11 cellular contexts compared by ENCODE assay signal in genomic region chr13:99311748-99312492, GRCh38. TPM values are rescaled to one million over a fixed set of nuclear protein-coding genes. Genes with fewer than 3 reads are reported as not detected.
DNase-seq lines count a peak whose midpoint lies in the region; ATAC-seq and TF ChIP-seq lines count a peak whose summit lies in the region.
"Had no signal": no experiment of that assay in that cellular context is flagged by ENCODE, and none has a peak within 500 bp of the region (broad histone marks: within the 10 kb centered on the region; RNA-seq: fewer than 3 reads in every experiment).

No MANE protein-coding gene starts in this region.

- 94% methylated on average over 10 of the region's 10 CpGs for WGBS in hepatocyte (ENCODE audit: low lambda C conversion rate, missing lambda C conversion rate)

- H4K20me1 ChIP-seq in hepatocyte (ENCODE audit: insufficient read depth, poor library complexity, severe bottlenecking) = no peaks in the 10 kb centered on the region

- no peak for TF ChIP-seq CTCF in hepatocyte (IDR thresholded peaks at IDR 0.05; ENCODE audit: poor library complexity)

- peak overlapping the region; percentile 75 to 76 for H3K4me3 Mint-ChIP-seq in activated T-cell treated with anti-CD3 and anti-CD28 coated beads, Interleukin-2, amount 50 U/mL, for 72 hours
- peak overlapping the region; percentile 97 for H3K4me3 Mint-ChIP-seq in activated T-helper 17 cell treated with anti-CD3 and anti-CD28 coated beads, Interleukin-2, amount 50 U/mL, for 72 hours

- H2AFZ ChIP-seq in hepatocyte = no peak overlapping the region

- no peak overlapping the region for H3K4me2 ChIP-seq in hepatocyte

- ATAC-seq in activated T-cell treated with anti-CD3 and anti-CD28 coated beads, Interleukin-2, amount 50 U/mL, for 72 hours (replicated peaks in 1 of 2) = no peak
- no peak for ATAC-seq in activated T-helper 17 cell treated with anti-CD3 and anti-CD28 coated beads, Interleukin-2, amount 50 U/mL, for 72 hours (replicated peaks)
- ATAC-seq in HG03354 (IDR thresholded peaks at IDR 0.05; ENCODE audit: poor library complexity, severe bottlenecking, unreplicated experiment) (no peak), HG03469 (IDR thresholded peaks at IDR 0.05; ENCODE audit: unreplicated experiment) (no peak)

- H3K9me3 ChIP-seq in hepatocyte (ENCODE audit: low read depth) (no peaks in the 10 kb centered on the region), stomach smooth muscle (ENCODE audit: control insufficient read depth in 2 of 2, low read length in 2 of 2) (no peaks in the 10 kb centered on the region)

- H3K27me3 ChIP-seq in hepatocyte (no peaks in the 10 kb centered on the region), stomach smooth muscle (ENCODE audit: control insufficient read depth in 1 of 2, insufficient read depth in 2 of 2, low read length in 2 of 2) (no peaks in the 10 kb centered on the region)

- no peaks in the 10 kb centered on the region for H3K9me2 ChIP-seq in hepatocyte (replicated peaks; ENCODE audit: insufficient read depth)

- H3K9me3 Mint-ChIP-seq in activated T-cell treated with anti-CD3 and anti-CD28 coated beads, Interleukin-2, amount 50 U/mL, for 72 hours = no peaks in the 10 kb centered on the region
- H3K9me3 Mint-ChIP-seq in activated T-helper 17 cell treated with anti-CD3 and anti-CD28 coated beads, Interleukin-2, amount 50 U/mL, for 72 hours = no peaks in the 10 kb centered on the region

- H3K4me1 ChIP-seq in hepatocyte (ENCODE audit: insufficient read depth) (peaks cover 18% of the 10 kb centered on the region), stomach smooth muscle (ENCODE audit: control insufficient read depth, insufficient read depth, low read length) (peaks cover 19% of the 10 kb centered on the region)

- no peak for DNase-seq in activated T-cell treated with anti-CD3 and anti-CD28 coated beads, Interleukin-2, amount 50 U/mL, for 72 hours
- DNase-seq in activated T-cell treated with anti-CD3 and anti-CD28 coated beads, Interleukin-2, amount 50 U/mL, for 48 hours = no peak
- DNase-seq in hepatocyte (ENCODE audit: low spot score) (no peak), DMS153 treated with DMSO at 0.1 percent for 48 hours (lab: John Stamatoyannopoulos, UW; ENCODE audit: unreplicated experiment) (no peak)
- DNase-seq: activated CD4-positive, CD25-positive, alpha-beta regulatory T cell; MM.1S had no signal

- H3K9ac ChIP-seq in stomach smooth muscle (ENCODE audit: low read length in 2 of 2) = no peak overlapping the region

- H3K27ac ChIP-seq in hepatocyte = peak overlapping the region; percentile 11
- peak overlapping the region; percentile 41 for H3K27ac ChIP-seq in stomach smooth muscle (ENCODE audit: low read length)

- H3K36me3 Mint-ChIP-seq in activated T-cell treated with anti-CD3 and anti-CD28 coated beads, Interleukin-2, amount 50 U/mL, for 72 hours (ENCODE audit: insufficient read depth in 2 of 2) = peaks cover 8 to 12% of the 10 kb centered on the region in 2 donors
- peaks cover 66% of the 10 kb centered on the region for H3K36me3 Mint-ChIP-seq in activated T-helper 17 cell treated with anti-CD3 and anti-CD28 coated beads, Interleukin-2, amount 50 U/mL, for 72 hours (ENCODE audit: low read depth)

- peaks cover 97% of the 10 kb centered on the region for H3K4me1 Mint-ChIP-seq in activated T-cell treated with anti-CD3 and anti-CD28 coated beads, Interleukin-2, amount 50 U/mL, for 72 hours (ENCODE audit: low read depth)
- H3K4me1 Mint-ChIP-seq in activated T-helper 17 cell treated with anti-CD3 and anti-CD28 coated beads, Interleukin-2, amount 50 U/mL, for 72 hours = peaks cover 70% of the 10 kb centered on the region

- H3K27ac Mint-ChIP-seq in activated T-cell treated with anti-CD3 and anti-CD28 coated beads, Interleukin-2, amount 50 U/mL, for 72 hours = peak overlapping the region; percentile 98
- H3K27ac Mint-ChIP-seq in activated T-helper 17 cell treated with anti-CD3 and anti-CD28 coated beads, Interleukin-2, amount 50 U/mL, for 72 hours = peak overlapping the region; percentile 97

- no peak overlapping the region for H3K4me3 ChIP-seq in hepatocyte
- H3K4me3 ChIP-seq in stomach smooth muscle (ENCODE audit: low read length in 2 of 2) = no peak overlapping the region

- no peaks in the 10 kb centered on the region for H3K36me3 ChIP-seq in hepatocyte (replicated peaks; ENCODE audit: insufficient read depth, low read depth)
- peaks cover 0 to 2% of the 10 kb centered on the region in 2 donors for H3K36me3 ChIP-seq in stomach smooth muscle (ENCODE audit: control insufficient read depth in 2 of 2, insufficient read depth in 2 of 2, low read length in 2 of 2)

- peaks cover 7% of the 10 kb centered on the region for H3K79me2 ChIP-seq in hepatocyte

- H3K27me3 Mint-ChIP-seq in activated T-cell treated with anti-CD3 and anti-CD28 coated beads, Interleukin-2, amount 50 U/mL, for 72 hours (ENCODE audit: low read depth) = no peaks in the 10 kb centered on the region
- no peaks in the 10 kb centered on the region for H3K27me3 Mint-ChIP-seq in activated T-helper 17 cell treated with anti-CD3 and anti-CD28 coated beads, Interleukin-2, amount 50 U/mL, for 72 hours

RNA-seq across cellular contexts. Expression of gene GPR183, which starts 4.7 kb away (rescaled TPM):
- 10 to 100 TPM; 32.8 to 57.5 TPM for total RNA-seq in activated T-cell treated with anti-CD3 and anti-CD28 coated beads, Interleukin-2, amount 50 U/mL, for 72 hours
- total RNA-seq in activated T-helper 17 cell treated with anti-CD3 and anti-CD28 coated beads, Interleukin-2, amount 50 U/mL, for 72 hours = 10 to 100 TPM; 92.4 to 95.1 TPM
- 5.2 and 5.3 TPM in 2 replicates for total RNA-seq in hepatocyte
- 1.4 and 3.0 TPM in 2 replicates for polyA plus RNA-seq in hepatocyte
- polyA plus RNA-seq: neural cell had no signal

RNA-seq across cellular contexts. Expression of gene GPR18, which starts 53.7 kb away (rescaled TPM):
- total RNA-seq in activated T-cell treated with anti-CD3 and anti-CD28 coated beads, Interleukin-2, amount 50 U/mL, for 72 hours = 10 to 100 TPM; 12.4 to 17.3 TPM
- 10 to 100 TPM in 1 of 2 donors, 1 to 10 TPM in 1; 8.7 to 10.1 TPM for total RNA-seq in activated T-helper 17 cell treated with anti-CD3 and anti-CD28 coated beads, Interleukin-2, amount 50 U/mL, for 72 hours
- not detected in 2 replicates for total RNA-seq in hepatocyte
- 0.35 TPM in 1 of 2 replicates, not detected in the other for polyA plus RNA-seq in hepatocyte
- polyA plus RNA-seq: neural cell had no signal
